In the genomic region with DNA sequence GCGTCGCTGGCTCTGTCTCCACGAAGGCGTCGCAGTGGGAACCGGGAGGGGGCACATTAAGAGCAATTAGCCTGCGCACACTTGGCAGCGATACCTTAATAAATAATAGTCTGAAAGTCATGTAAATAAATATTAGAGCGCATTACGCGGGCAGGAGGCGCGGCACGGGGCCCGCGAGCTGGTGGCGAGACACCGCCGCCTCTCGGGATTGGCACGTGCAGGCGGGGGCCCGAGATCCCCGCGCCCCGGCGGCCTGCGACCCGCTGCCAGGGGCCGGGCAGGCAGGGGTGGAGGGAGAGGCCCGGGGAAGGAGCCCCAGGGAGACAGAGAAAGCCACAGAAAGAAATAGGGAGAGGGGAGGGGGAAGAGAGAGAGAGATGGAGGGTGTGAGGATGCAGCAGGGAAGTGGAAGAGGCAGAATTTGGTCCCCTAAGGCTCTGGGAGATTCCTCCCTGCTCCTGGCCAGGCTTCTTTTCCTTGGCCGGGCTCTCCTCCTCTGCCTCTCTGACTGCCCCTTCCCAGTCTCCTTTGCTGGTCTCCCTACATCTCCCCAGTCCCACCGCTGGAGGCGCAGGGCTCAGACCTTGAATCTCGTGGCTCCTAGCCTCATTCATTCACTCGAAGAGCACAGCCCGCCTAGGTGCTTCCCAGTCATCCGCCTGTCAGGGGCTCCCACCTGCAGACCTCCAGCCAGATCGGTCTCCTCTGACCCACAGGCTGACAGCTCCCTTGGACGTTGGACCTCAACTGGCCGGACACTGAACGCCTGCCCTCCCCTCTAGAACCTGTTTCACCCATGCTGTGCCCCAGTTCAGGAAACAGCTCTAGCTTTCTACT, we compare ENCODE assay signal across 9 cellular contexts.
DNase-seq lines count a peak whose midpoint lies in the region; ATAC-seq and TF ChIP-seq lines count a peak whose summit lies in the region.
"Had no signal": no experiment of that assay in that cellular context is flagged by ENCODE, and none has a peak within 500 bp of the region (broad histone marks: within the 10 kb centered on the region; RNA-seq: fewer than 3 reads in every experiment).

No MANE protein-coding gene starts in this region.

- peaks cover 26% of the 10 kb centered on the region for H3K27me3 ChIP-seq in PC-3 (ENCODE audit: low read length)
- H3K27me3 ChIP-seq in neural progenitor cell = peaks cover 100% of the 10 kb centered on the region

- no peak overlapping the region for H3K27ac ChIP-seq in PC-3 (ENCODE audit: low read length)
- no peak overlapping the region for H3K27ac ChIP-seq in neural progenitor cell
- H3K27ac ChIP-seq: C4-2B had no signal

- H3K27ac Mint-ChIP-seq in neural progenitor cell = no peak overlapping the region
- H3K27ac Mint-ChIP-seq in stimulated activated effector memory CD8-positive, alpha-beta T cell treated with anti-CD3 and anti-CD28 coated beads, Interleukin-12 subunit alpha, Interleukin-12 subunit beta, amount 100 ng/mL, for 72 hours = no peak overlapping the region

- H3K4me2 ChIP-seq in PC-3 (ENCODE audit: low read length) = peak overlapping the region; percentile 86
- peak overlapping the region; percentile 87 for H3K4me2 ChIP-seq in neural progenitor cell

- H3K27me3 Mint-ChIP-seq in neural progenitor cell (ENCODE audit: insufficient read depth, low read depth) = peaks cover 61% of the 10 kb centered on the region

- peaks cover 10% of the 10 kb centered on the region for H3K4me1 Mint-ChIP-seq in neural progenitor cell
- H3K4me1 Mint-ChIP-seq in stimulated activated effector memory CD8-positive, alpha-beta T cell treated with anti-CD3 and anti-CD28 coated beads, Interleukin-12 subunit alpha, Interleukin-12 subunit beta, amount 100 ng/mL, for 72 hours = peaks cover 16% of the 10 kb centered on the region

- intact Hi-C loops in PC-3 (cut with micrococcal nuclease) = no loop called here

- no peaks in the 10 kb centered on the region for H3K9me2 ChIP-seq in PC-3 (replicated peaks; ENCODE audit: low read length)

- ATAC-seq in PC-3 (peak; percentile 95), HG03108 (IDR thresholded peaks at IDR 0.05; ENCODE audit: unreplicated experiment) (no peak)
- no peak for ATAC-seq in stimulated activated effector memory CD8-positive, alpha-beta T cell treated with anti-CD3 and anti-CD28 coated beads, Interleukin-12 subunit alpha, Interleukin-12 subunit beta, amount 100 ng/mL, for 72 hours

- H3F3A ChIP-seq in PC-3 (ENCODE audit: low read length, unreplicated experiment) = no peaks in the 10 kb centered on the region
- H3F3A ChIP-seq in neural progenitor cell (ENCODE audit: low read depth) = peaks cover 7% of the 10 kb centered on the region

- H3K4me1 ChIP-seq in PC-3 (ENCODE audit: insufficient read depth, low read length) (peaks cover 13% of the 10 kb centered on the region), neural progenitor cell (peaks cover 19% of the 10 kb centered on the region)

- BruUV-seq in PC-3 (replicated peaks; lab: Mats Ljungman, UMichigan) = no TSS peak

- H3K4me3 Mint-ChIP-seq in neural progenitor cell = peak overlapping the region; percentile 86
- no peak overlapping the region for H3K4me3 Mint-ChIP-seq in stimulated activated effector memory CD8-positive, alpha-beta T cell treated with anti-CD3 and anti-CD28 coated beads, Interleukin-12 subunit alpha, Interleukin-12 subunit beta, amount 100 ng/mL, for 72 hours

- no peaks in the 10 kb centered on the region for H3K36me3 Mint-ChIP-seq in neural progenitor cell
- no peaks in the 10 kb centered on the region for H3K36me3 Mint-ChIP-seq in stimulated activated effector memory CD8-positive, alpha-beta T cell treated with anti-CD3 and anti-CD28 coated beads, Interleukin-12 subunit alpha, Interleukin-12 subunit beta, amount 100 ng/mL, for 72 hours

- H3K9ac ChIP-seq in PC-3 (ENCODE audit: low read length) = no peak overlapping the region
- no peak overlapping the region for H3K9ac ChIP-seq in neural progenitor cell

- H4K20me1 ChIP-seq in PC-3 (ENCODE audit: low read length) (no peaks in the 10 kb centered on the region), neural progenitor cell (ENCODE audit: low read depth) (peaks cover 21% of the 10 kb centered on the region)

- H3K9me3 ChIP-seq in PC-3 (ENCODE audit: low read length) (no peaks in the 10 kb centered on the region), neural progenitor cell (ENCODE audit: low read depth) (no peaks in the 10 kb centered on the region)

- H2AFZ ChIP-seq in PC-3 (ENCODE audit: low read length) (peak overlapping the region; percentile 88), neural progenitor cell (replicated peaks) (peak overlapping the region; percentile 92)

- H3K79me2 ChIP-seq in PC-3 (ENCODE audit: low read length) = no peaks in the 10 kb centered on the region
- H3K79me2 ChIP-seq in neural progenitor cell (ENCODE audit: low read depth) = no peaks in the 10 kb centered on the region

- TF ChIP-seq CTCF in PC-3 (conservative IDR thresholded peaks at IDR 0.05; ENCODE audit: low read depth, low read length) (peak; percentile 73), fibroblast of the aortic adventitia (IDR thresholded peaks at IDR 0.05; ENCODE audit: insufficient read depth, low read length) (peak; percentile 88), neural progenitor cell (IDR thresholded peaks at IDR 0.05) (peak; percentile 69)

- H3K36me3 ChIP-seq in PC-3 (ENCODE audit: low read depth, low read length) (no peaks in the 10 kb centered on the region), neural progenitor cell (no peaks in the 10 kb centered on the region)

- CTCF ChIA-PET in PC-3 (lab: Charles Lee) = no interaction called here

- no peaks in the 10 kb centered on the region for H3K9me3 Mint-ChIP-seq in neural progenitor cell
- no peaks in the 10 kb centered on the region for H3K9me3 Mint-ChIP-seq in stimulated activated effector memory CD8-positive, alpha-beta T cell treated with anti-CD3 and anti-CD28 coated beads, Interleukin-12 subunit alpha, Interleukin-12 subunit beta, amount 100 ng/mL, for 72 hours

- H3K4me3 ChIP-seq in PC-3 (ENCODE audit: low read length) (peak overlapping the region; percentile 64), fibroblast of the aortic adventitia (ENCODE audit: low read depth, low read length) (peak overlapping the region; percentile 43), neural progenitor cell (peak overlapping the region; percentile 48)

- POLR2A ChIA-PET in PC-3 (lab: Charles Lee; ENCODE audit: unreplicated experiment) = no interaction called here

- DNase-seq in NCI-H345 (lab: John Stamatoyannopoulos, UW) (peak; percentile 27), NCI-H345 treated with DMSO at 0.1 percent for 48 hours (lab: John Stamatoyannopoulos, UW; ENCODE audit: unreplicated experiment) (no peak), PC-3 (peak; percentile 78), fibroblast of the aortic adventitia (ENCODE audit: low read depth) (peak; percentile 57), neural progenitor cell (ENCODE audit: low spot score) (peak; percentile 84)
- DNase-seq in stimulated activated naive CD4-positive, alpha-beta T cell (lab: John Stamatoyannopoulos, UW) = no peak
- DNase-seq in stimulated activated effector memory CD8-positive, alpha-beta T cell treated with anti-CD3 and anti-CD28 coated beads, Interleukin-12 subunit alpha, Interleukin-12 subunit beta, amount 100 ng/mL, for 72 hours (ENCODE audit: low spot score in 2 of 2) = no peak

Comparison
In these comparisons a context has a peak if more than half of its experiments do, and no peak if none do; other contexts are left out.
1. DNase-seq: peak in NCI-H345 (single experiment), PC-3 (single experiment), fibroblast of the aortic adventitia (single experiment) and neural progenitor cell (single experiment); none in NCI-H345 treated with DMSO at 0.1 percent for 48 hours (single experiment), stimulated activated naive CD4-positive, alpha-beta T cell (0 of 6) and stimulated activated effector memory CD8-positive, alpha-beta T cell treated with anti-CD3 and anti-CD28 coated beads, Interleukin-12 subunit alpha, Interleukin-12 subunit beta, amount 100 ng/mL, for 72 hours (0 of 2).
2. Peak in every context shown above with its lines, with median percentiles within 50 percentile points of each other: H3K4me3 ChIP-seq and CTCF ChIP-seq.